8 cellular contexts compared by ENCODE assay signal in genomic region chr19:54430306-54431254, GRCh38. TPM values are rescaled to one million over a fixed set of nuclear protein-coding genes. Genes with fewer than 3 reads are reported as not detected.
DNase-seq lines count a peak whose midpoint lies in the region; ATAC-seq lines count a peak whose summit lies in the region.

No MANE protein-coding gene starts in this region.

- CTCF ChIA-PET in activated naive CD4-positive, alpha-beta T cell treated with anti-CD3 and anti-CD28 coated beads for 36 hours (lab: Charles Lee), result no interaction called here

- H3K4me1 Mint-ChIP-seq in activated naive CD4-positive, alpha-beta T cell treated with anti-CD3 and anti-CD28 coated beads for 36 hours (ENCODE audit: low read depth), result peaks cover 22% of the 10 kb centered on the region

- DNase-seq in NCI-H69 (lab: John Stamatoyannopoulos, UW) (peak; percentile 73), left cardiac atrium (no peak), skeletal muscle cell (ENCODE audit: low read depth) (no peak), KG1 (lab: John Stamatoyannopoulos, UW) (no peak), DMS153 (lab: John Stamatoyannopoulos, UW) (no peak)
- peak; percentile 51 for DNase-seq in activated naive CD4-positive, alpha-beta T cell treated with anti-CD3 and anti-CD28 coated beads for 36 hours

- H3K36me3 ChIP-seq in ES-I3 (ENCODE audit: insufficient read depth, low read length), result no peaks in the 10 kb centered on the region

- H3K36me3 Mint-ChIP-seq in activated naive CD4-positive, alpha-beta T cell treated with anti-CD3 and anti-CD28 coated beads for 36 hours (ENCODE audit: low read depth), result no peaks in the 10 kb centered on the region

- H3K9me3 ChIP-seq in ES-I3 (ENCODE audit: control insufficient read depth, insufficient read depth, low read length), result no peaks in the 10 kb centered on the region

- intact Hi-C loops in activated naive CD4-positive, alpha-beta T cell treated with anti-CD3 and anti-CD28 coated beads for 36 hours (cut with micrococcal nuclease), result no loop called here
- intact Hi-C loops in left cardiac atrium (cut with DNase I), result no loop called here

- peak overlapping the region; percentile 81; the same call in 1 of the 2 replicates for H3K9ac ChIP-seq in ES-I3 (ENCODE audit: low read depth, low read length)

- peaks cover 5% of the 10 kb centered on the region; the same call in 1 of the 2 replicates for H3K4me1 ChIP-seq in ES-I3 (ENCODE audit: insufficient read depth, low read length)

- H3K27me3 Mint-ChIP-seq in activated naive CD4-positive, alpha-beta T cell treated with anti-CD3 and anti-CD28 coated beads for 36 hours (ENCODE audit: low read depth), result peaks cover 22% of the 10 kb centered on the region

- peak overlapping the region; percentile 48 for H3K4me3 Mint-ChIP-seq in activated naive CD4-positive, alpha-beta T cell treated with anti-CD3 and anti-CD28 coated beads for 36 hours

- H3K9me3 Mint-ChIP-seq in activated naive CD4-positive, alpha-beta T cell treated with anti-CD3 and anti-CD28 coated beads for 36 hours, result no peaks in the 10 kb centered on the region

- peak; percentile 57 to 75 for ATAC-seq in left cardiac atrium
- no peak for ATAC-seq in HG03571 (IDR thresholded peaks at IDR 0.05; ENCODE audit: unreplicated experiment)

- no peak overlapping the region for H3K27ac Mint-ChIP-seq in activated naive CD4-positive, alpha-beta T cell treated with anti-CD3 and anti-CD28 coated beads for 36 hours

- H3K4me3 ChIP-seq in skeletal muscle cell (ENCODE audit: low read depth, low read length), result peak overlapping the region; percentile 40

RNA-seq across cellular contexts. Expression of gene TTYH1, which starts 15.3 kb away (rescaled TPM):
- total RNA-seq in activated naive CD4-positive, alpha-beta T cell treated with anti-CD3 and anti-CD28 coated beads for 36 hours, result not detected
- total RNA-seq in left cardiac atrium, result 1 to 10 TPM; 1.9 to 3.0 TPM

RNA-seq across cellular contexts. Expression of gene LENG8, which starts 18.4 kb away (rescaled TPM):
- 100 to 1,000 TPM; 171 to 175 TPM for total RNA-seq in activated naive CD4-positive, alpha-beta T cell treated with anti-CD3 and anti-CD28 coated beads for 36 hours
- 10 to 100 TPM; 66.6 to 76.5 TPM for total RNA-seq in left cardiac atrium

RNA-seq across cellular contexts. Expression of gene LENG9, which starts 33.0 kb away (rescaled TPM):
- total RNA-seq in activated naive CD4-positive, alpha-beta T cell treated with anti-CD3 and anti-CD28 coated beads for 36 hours, result 1 to 10 TPM; 5.7 to 7.1 TPM
- 1 to 10 TPM; 3.3 to 5.4 TPM for total RNA-seq in left cardiac atrium

RNA-seq across cellular contexts. Expression of gene CDC42EP5, which starts 42.5 kb away (rescaled TPM):
- total RNA-seq in activated naive CD4-positive, alpha-beta T cell treated with anti-CD3 and anti-CD28 coated beads for 36 hours, result not detected
- total RNA-seq in left cardiac atrium, result 10 to 100 TPM; 13.0 to 25.0 TPM

Comparison
In these comparisons a context has a peak if more than half of its experiments do, and no peak if none do; other contexts are left out.
1. DNase-seq: peak in NCI-H69 (single experiment) and activated naive CD4-positive, alpha-beta T cell treated with anti-CD3 and anti-CD28 coated beads for 36 hours (single experiment); none in left cardiac atrium (single experiment), skeletal muscle cell (single experiment), KG1 (single experiment) and DMS153 (single experiment).